ENCODE assay signal across 1 cellular context in genomic region chr3:28240440-28240839, GRCh38.
A peak's percentile ranks its signal among the peaks of the same experiment; 100 is the strongest.
TF ChIP-seq lines count a peak whose summit lies in the region.

No MANE protein-coding gene starts in this region.

TF ChIP-seq in HepG2, 621 proteins besides CTCF, POLR2A, EP300 and RAD21 (continued from another document):
- no peak for TF ChIP-seq ETS1 (CRISPR knock-in tag; IDR thresholded peaks at IDR 0.05)
- TF ChIP-seq ZNF34 (CRISPR knock-in tag; IDR thresholded peaks at IDR 0.05; ENCODE audit: borderline replicate concordance), result no peak
- 0 out of 2 replicates have a peak, but pooled peaks have one; percentile 41 for TF ChIP-seq ELF1 (CRISPR knock-in tag; IDR thresholded peaks at IDR 0.05)
- no peak for TF ChIP-seq ESRRA (CRISPR knock-in tag; IDR thresholded peaks at IDR 0.05; ENCODE audit: low read depth)
- no peak for TF ChIP-seq ZKSCAN5 (CRISPR knock-in tag; IDR thresholded peaks at IDR 0.05)
- no peak for TF ChIP-seq GATAD1 (CRISPR knock-in tag; IDR thresholded peaks at IDR 0.05)
- TF ChIP-seq ZNF737 (CRISPR knock-in tag; IDR thresholded peaks at IDR 0.05; ENCODE audit: borderline replicate concordance), result no peak
- TF ChIP-seq, protein P1, sequence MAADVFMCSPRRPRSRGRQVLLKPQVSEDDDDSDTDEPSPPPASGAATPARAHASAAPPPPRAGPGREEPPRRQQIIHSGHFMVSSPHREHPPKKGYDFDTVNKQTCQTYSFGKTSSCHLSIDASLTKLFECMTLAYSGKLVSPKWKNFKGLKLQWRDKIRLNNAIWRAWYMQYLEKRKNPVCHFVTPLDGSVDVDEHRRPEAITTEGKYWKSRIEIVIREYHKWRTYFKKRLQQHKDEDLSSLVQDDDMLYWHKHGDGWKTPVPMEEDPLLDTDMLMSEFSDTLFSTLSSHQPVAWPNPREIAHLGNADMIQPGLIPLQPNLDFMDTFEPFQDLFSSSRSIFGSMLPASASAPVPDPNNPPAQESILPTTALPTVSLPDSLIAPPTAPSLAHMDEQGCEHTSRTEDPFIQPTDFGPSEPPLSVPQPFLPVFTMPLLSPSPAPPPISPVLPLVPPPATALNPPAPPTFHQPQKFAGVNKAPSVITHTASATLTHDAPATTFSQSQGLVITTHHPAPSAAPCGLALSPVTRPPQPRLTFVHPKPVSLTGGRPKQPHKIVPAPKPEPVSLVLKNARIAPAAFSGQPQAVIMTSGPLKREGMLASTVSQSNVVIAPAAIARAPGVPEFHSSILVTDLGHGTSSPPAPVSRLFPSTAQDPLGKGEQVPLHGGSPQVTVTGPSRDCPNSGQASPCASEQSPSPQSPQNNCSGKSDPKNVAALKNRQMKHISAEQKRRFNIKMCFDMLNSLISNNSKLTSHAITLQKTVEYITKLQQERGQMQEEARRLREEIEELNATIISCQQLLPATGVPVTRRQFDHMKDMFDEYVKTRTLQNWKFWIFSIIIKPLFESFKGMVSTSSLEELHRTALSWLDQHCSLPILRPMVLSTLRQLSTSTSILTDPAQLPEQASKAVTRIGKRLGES (CRISPR knock-in tag; IDR thresholded peaks at IDR 0.05; ENCODE audit: borderline replicate concordance), result no peak
